Comparison of ENCODE assay signal across 10 cellular contexts in the genomic region with DNA sequence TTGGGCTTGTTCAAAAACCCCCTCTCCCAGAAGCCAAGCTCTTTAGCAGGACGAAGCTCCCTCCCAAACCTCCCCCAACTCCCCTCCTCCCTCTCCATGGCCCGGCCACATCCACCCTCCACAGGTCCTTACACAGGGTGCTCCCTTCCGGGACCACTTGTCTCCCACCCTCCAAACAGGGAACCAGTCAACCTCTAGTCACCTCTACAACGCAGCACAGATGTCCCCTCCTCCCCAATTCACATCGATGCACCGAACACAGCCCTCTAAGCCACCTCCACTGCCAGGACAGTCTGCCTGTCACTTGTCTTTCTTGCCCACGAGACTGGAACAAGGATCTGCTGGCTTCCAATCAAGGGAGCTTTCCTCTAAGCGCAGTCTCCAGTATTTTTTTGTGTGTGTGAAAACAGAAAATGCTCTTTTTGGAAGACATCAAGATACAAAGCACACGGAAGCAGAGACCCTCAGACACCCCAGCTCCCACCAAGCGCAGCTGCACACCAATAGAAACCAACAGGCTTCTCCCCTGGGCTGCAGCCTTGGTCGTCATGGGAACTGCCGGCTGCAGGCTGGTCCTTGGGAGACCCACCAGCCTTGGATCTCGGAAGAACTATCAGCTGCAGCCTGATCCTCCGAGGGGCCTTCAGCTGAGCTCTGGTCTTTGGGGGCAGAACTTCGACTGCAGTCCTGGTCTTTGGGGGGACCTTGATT. TPM values are rescaled to one million over a fixed set of nuclear protein-coding genes. Genes with fewer than 3 reads are reported as not detected.
DNase-seq lines count a peak whose midpoint lies in the region; ATAC-seq lines count a peak whose summit lies in the region.
"Had no signal": no experiment of that assay in that cellular context is flagged by ENCODE, and none has a peak within 500 bp of the region (broad histone marks: within the 10 kb centered on the region; RNA-seq: fewer than 3 reads in every experiment).

No MANE protein-coding gene starts in this region.

- no peaks in the 10 kb centered on the region for H3K36me3 Mint-ChIP-seq in immature natural killer cell

- ATAC-seq in GM18511 (IDR thresholded peaks at IDR 0.05; ENCODE audit: unreplicated experiment), result peak; percentile 37
- peak; percentile 28 for ATAC-seq in GM21515 (IDR thresholded peaks at IDR 0.05; ENCODE audit: unreplicated experiment)
- ATAC-seq in HG03354 (IDR thresholded peaks at IDR 0.05; ENCODE audit: poor library complexity, severe bottlenecking, unreplicated experiment), result peak; percentile 36

- DNase-seq in immature natural killer cell (no peak), pons (ENCODE audit: low spot score) (no peak), globus pallidus (ENCODE audit: low spot score) (no peak), midbrain (lab: John Stamatoyannopoulos, UW) (no peak), COR-L47 (lab: John Stamatoyannopoulos, UW) (no peak)
- DNase-seq: NCI-H510A; stimulated activated CD4-positive, alpha-beta T cell treated with anti-CD3 and anti-CD28 coated beads, Interleukin-4, amount 100 ng/mL, for 24 hours had no signal

- peak overlapping the region in 5 of 6 donors; percentile 64 to 80 (median 74) for H3K27ac Mint-ChIP-seq in immature natural killer cell

- H3K4me3 Mint-ChIP-seq in immature natural killer cell, result no peak overlapping the region

- peaks cover 26 to 44% of the 10 kb centered on the region in 2 donors for H3K4me1 Mint-ChIP-seq in immature natural killer cell

- H3K27me3 Mint-ChIP-seq in immature natural killer cell (ENCODE audit: low read depth in 3 of 3), result peaks cover 0 to 4% (median 3%) of the 10 kb centered on the region in 3 donors

- no peaks in the 10 kb centered on the region for H3K9me3 Mint-ChIP-seq in immature natural killer cell

RNA-seq across cellular contexts. Expression of gene IQSEC1, which starts 26.5 kb away (rescaled TPM):
- polyA plus RNA-seq in immature natural killer cell, result 10 to 100 TPM in 2 of 3 donors, 1 to 10 TPM in 1; 9.0 to 40.5 (median 15.3) TPM
